10 cellular contexts compared by ENCODE assay signal in genomic region chr4:90099795-90100194, GRCh38. TPM values are rescaled to one million over a fixed set of nuclear protein-coding genes. Genes with fewer than 3 reads are reported as not detected.
DNase-seq lines count a peak whose midpoint lies in the region; ATAC-seq and TF ChIP-seq lines count a peak whose summit lies in the region.
"Had no signal": no experiment of that assay in that cellular context is flagged by ENCODE, and none has a peak within 500 bp of the region (broad histone marks: within the 10 kb centered on the region; RNA-seq: fewer than 3 reads in every experiment).

No MANE protein-coding gene starts in this region.

- TF ChIP-seq CTCF in omental fat pad (IDR thresholded peaks at IDR 0.05): no peak

- ATAC-seq in GM18867 (IDR thresholded peaks at IDR 0.05; ENCODE audit: unreplicated experiment) (peak; percentile 64), HG02763 (IDR thresholded peaks at IDR 0.05; ENCODE audit: unreplicated experiment) (peak; percentile 59), omental fat pad (ENCODE audit: low FRiP score) (no peak)
- ATAC-seq: K562 had no signal

- DNase-seq in NOMO-1 treated with DMSO at 0.1 percent for 48 hours (lab: John Stamatoyannopoulos, UW; ENCODE audit: unreplicated experiment) (peak; percentile 43), iris pigment epithelial cell (ENCODE audit: low read depth) (peak; percentile 18), omental fat pad (ENCODE audit: low spot score) (no peak), NCI-H2227 treated with DMSO at 0.1 percent for 48 hours (lab: John Stamatoyannopoulos, UW) (no peak), NCI-H1694 treated with DMSO at 0.1 percent for 48 hours (lab: John Stamatoyannopoulos, UW) (no peak)
- no peak for DNase-seq in effector CD4-positive, alpha-beta T cell
- DNase-seq: pancreas had no signal

RNA-seq across cellular contexts. Expression of gene CCSER1, which starts 27.4 kb away (rescaled TPM):
- 10 to 100 TPM in 2 of 4 donors, 1 to 10 TPM in 2; 3.2 to 17.3 (median 10.2) TPM for total RNA-seq in omental fat pad
- total RNA-seq: K562 had no signal

Comparison
In these comparisons a context has a peak if more than half of its experiments do, and no peak if none do; other contexts are left out.
1. DNase-seq: peak in NOMO-1 treated with DMSO at 0.1 percent for 48 hours (single experiment) and iris pigment epithelial cell (single experiment); none in effector CD4-positive, alpha-beta T cell (single experiment), omental fat pad (single experiment), NCI-H2227 treated with DMSO at 0.1 percent for 48 hours (single experiment) and NCI-H1694 treated with DMSO at 0.1 percent for 48 hours (single experiment).